Comparison of ENCODE assay signal across 10 cellular contexts in genomic region chr6:31825553-31825952, GRCh38. TPM values are rescaled to one million over a fixed set of nuclear protein-coding genes. Genes with fewer than 3 reads are reported as not detected.
DNase-seq lines count a peak whose midpoint lies in the region; TF ChIP-seq lines count a peak whose summit lies in the region.
"Had no signal": no experiment of that assay in that cellular context is flagged by ENCODE, and none has a peak within 500 bp of the region (broad histone marks: within the 10 kb centered on the region; RNA-seq: fewer than 3 reads in every experiment).

No MANE protein-coding gene starts in this region.

- peaks cover 0 to 4% of the 10 kb centered on the region in 2 donors for H3K27me3 Mint-ChIP-seq in CD8-positive, alpha-beta memory T cell

- H2BK5ac ChIP-seq in trophoblast cell (ENCODE audit: low read depth, low read length, poor library complexity) = peak overlapping the region; percentile 75

- no peak overlapping the region for H2AFZ ChIP-seq in trophoblast cell (ENCODE audit: insufficient read depth, low read length, poor library complexity)

- H3K36me3 Mint-ChIP-seq in CD8-positive, alpha-beta memory T cell = peaks cover 0 to 16% (median 0%) of the 10 kb centered on the region in 3 donors

- CTCF ChIA-PET in CD8-positive, alpha-beta memory T cell (lab: Charles Lee) = interaction anchor here (1.1 to 3.2 kb wide), 3 partner anchors 10 to 96 kb away, joined by 4 to 20 read pairs (median 9); partner anchors contain the start of genes DDAH2, HSPA1A and HSPA1L
- CTCF ChIA-PET in RWPE1 (lab: Yijun Ruan, JAX) = no interaction called here

- H3K9me3 Mint-ChIP-seq in CD8-positive, alpha-beta memory T cell = no peaks in the 10 kb centered on the region

- H3K4me3 Mint-ChIP-seq in CD8-positive, alpha-beta memory T cell = peak overlapping the region in 6 of 7 donors; percentile 41 to 97 (median 94)

- no peak overlapping the region for H4K12ac ChIP-seq in trophoblast cell (ENCODE audit: low read depth, low read length)

- no peaks in the 10 kb centered on the region for H3K27me3 ChIP-seq in CD8-positive, alpha-beta memory T cell (ENCODE audit: insufficient read depth, low read length, poor library complexity, severe bottlenecking)
- no peaks in the 10 kb centered on the region for H3K27me3 ChIP-seq in trophoblast cell (ENCODE audit: insufficient read depth, low read length)
- no peaks in the 10 kb centered on the region for H3K27me3 ChIP-seq in MG63
- H3K27me3 ChIP-seq: brain microvascular endothelial cell had no signal

- no peak overlapping the region for H2AK5ac ChIP-seq in trophoblast cell (ENCODE audit: low read length)

- peaks cover 46 to 64% (median 51%) of the 10 kb centered on the region in 3 donors for H3K4me1 Mint-ChIP-seq in CD8-positive, alpha-beta memory T cell

- no peak overlapping the region for H4K8ac ChIP-seq in trophoblast cell (ENCODE audit: low read depth, low read length)

- H3K79me2 ChIP-seq in trophoblast cell (ENCODE audit: control insufficient read depth, insufficient read depth, low read length, poor library complexity) = peaks cover 8% of the 10 kb centered on the region

- H2BK120ac ChIP-seq in trophoblast cell (ENCODE audit: insufficient read depth, low read length, poor library complexity) = no peak overlapping the region

- no peak overlapping the region for H3K9ac ChIP-seq in trophoblast cell (ENCODE audit: low read length)

- peaks cover 28% of the 10 kb centered on the region for H3K4me1 ChIP-seq in CD8-positive, alpha-beta memory T cell (ENCODE audit: insufficient read depth, low read length)
- H3K4me1 ChIP-seq in trophoblast cell (ENCODE audit: control insufficient read depth in 1 of 2, insufficient read depth in 2 of 2, low read length in 2 of 2) = peaks cover 7 to 21% of the 10 kb centered on the region in 2 experiments

- no peak overlapping the region for H3K18ac ChIP-seq in trophoblast cell (ENCODE audit: low read length)

- TF ChIP-seq CTCF in RWPE1 (conservative IDR thresholded peaks at IDR 0.05; ENCODE audit: low read depth) (no peak), epithelial cell of esophagus (IDR thresholded peaks at IDR 0.05; ENCODE audit: insufficient read depth, low read depth, low read length, missing control alignments) (no peak)

- no peak overlapping the region for H3K14ac ChIP-seq in trophoblast cell (ENCODE audit: low read length)

- H3K9me3 ChIP-seq in CD8-positive, alpha-beta memory T cell (ENCODE audit: low read length) = no peaks in the 10 kb centered on the region
- H3K9me3 ChIP-seq in trophoblast cell (ENCODE audit: insufficient read depth, low read depth, low read length) (no peaks in the 10 kb centered on the region), MG63 (no peaks in the 10 kb centered on the region)

- no peak for DNase-seq in CD8-positive, alpha-beta memory T cell
- DNase-seq in RWPE1 (ENCODE audit: low spot score) = no peak
- no peak for DNase-seq in epithelial cell of esophagus (ENCODE audit: low read depth)
- no peak for DNase-seq in trophoblast cell
- DNase-seq in NCI-H510A (lab: John Stamatoyannopoulos, UW) = no peak
- no peak for DNase-seq in MG63
- DNase-seq in NCI-H128 (lab: John Stamatoyannopoulos, UW; ENCODE audit: unreplicated experiment) = no peak
- no peak for DNase-seq in DMS153 (lab: John Stamatoyannopoulos, UW)
- DNase-seq: brain microvascular endothelial cell, NCI-H2171 treated with DMSO at 0.1 percent for 48 hours had no signal

- peak overlapping the region; percentile 52 for H3K4me2 ChIP-seq in trophoblast cell (ENCODE audit: low read length)

- POLR2A ChIA-PET in CD8-positive, alpha-beta memory T cell (lab: Charles Lee) = interaction anchor here (0.8 kb wide), 1 partner anchor 10 kb away, joined by 5 read pairs; the partner anchor contains the start of genes HSPA1A and HSPA1L
- POLR2A ChIA-PET in RWPE1 (lab: Yijun Ruan, JAX; ENCODE audit: low non-redundant PET) = no interaction called here

- H4K91ac ChIP-seq in trophoblast cell (ENCODE audit: low read depth, low read length) = no peak overlapping the region

- H3K23ac ChIP-seq in trophoblast cell (ENCODE audit: low read length) = no peak overlapping the region

- peak overlapping the region; percentile 89 for H3K27ac ChIP-seq in CD8-positive, alpha-beta memory T cell (ENCODE audit: low read depth, low read length)
- peak overlapping the region; percentile 95 for H3K27ac ChIP-seq in RWPE1
- H3K27ac ChIP-seq in trophoblast cell (ENCODE audit: low read depth, low read length) = peak overlapping the region; percentile 87
- H3K27ac ChIP-seq: brain microvascular endothelial cell had no signal

- peak overlapping the region; percentile 75 for H3K4ac ChIP-seq in trophoblast cell (ENCODE audit: low read depth, low read length)

- peak overlapping the region in 7 of 8 donors; percentile 72 to 99 (median 95) for H3K27ac Mint-ChIP-seq in CD8-positive, alpha-beta memory T cell

- H3K79me1 ChIP-seq in trophoblast cell (ENCODE audit: low read length) = peaks cover 26% of the 10 kb centered on the region

- H3K4me3 ChIP-seq in CD8-positive, alpha-beta memory T cell (ENCODE audit: low read length) = no peak overlapping the region
- H3K4me3 ChIP-seq in epithelial cell of esophagus (ENCODE audit: low read length) = peak overlapping the region; percentile 24
- no peak overlapping the region for H3K4me3 ChIP-seq in trophoblast cell (ENCODE audit: low read depth, low read length)
- H3K4me3 ChIP-seq in MG63 = no peak overlapping the region

- no CpG with 5 or more reads among the region's 4 CpGs for WGBS in trophoblast cell (ENCODE audit: extremely low coverage, insufficient coverage, insufficient read length)

- no peak overlapping the region for H2BK12ac ChIP-seq in trophoblast cell (ENCODE audit: low read length)

- no peaks in the 10 kb centered on the region for H3K36me3 ChIP-seq in CD8-positive, alpha-beta memory T cell (ENCODE audit: insufficient read depth, low read length)
- H3K36me3 ChIP-seq in trophoblast cell (ENCODE audit: control insufficient read depth in 1 of 2, insufficient read depth in 2 of 2, low read length in 2 of 2) = no peaks in the 10 kb centered on the region
- H3K36me3 ChIP-seq in MG63 = no peaks in the 10 kb centered on the region
- H3K36me3 ChIP-seq: brain microvascular endothelial cell had no signal

RNA-seq across cellular contexts. Expression of gene HSPA1B, which starts 2.0 kb away (rescaled TPM):
- total RNA-seq in CD8-positive, alpha-beta memory T cell = 10 to 100 TPM; 80.9 to 81.4 TPM
- 5.0 TPM for polyA plus RNA-seq in CD8-positive, alpha-beta memory T cell
- 125 and 135 TPM in 2 replicates for polyA plus RNA-seq in trophoblast cell (2013)
- 48.7 and 72.1 TPM in 2 replicates for total RNA-seq in MG63 (2014; rRNA removed; shearing (Covaris generic); ENCODE audit: low replicate concordance)

RNA-seq across cellular contexts. Expression of gene HSPA1A, which starts 10.2 kb away (rescaled TPM):
- 10 to 100 TPM; 64.8 to 70.1 TPM for total RNA-seq in CD8-positive, alpha-beta memory T cell
- polyA plus RNA-seq in CD8-positive, alpha-beta memory T cell = 34.1 TPM
- 93.2 and 100 TPM in 2 replicates for polyA plus RNA-seq in trophoblast cell (2013)
- total RNA-seq in MG63 (2014; rRNA removed; shearing (Covaris generic); ENCODE audit: low replicate concordance) = 32.5 and 71.8 TPM in 2 replicates

RNA-seq across cellular contexts. Expression of gene HSPA1L, which starts 10.5 kb away (rescaled TPM):
- 1 to 10 TPM; 3.5 to 3.8 TPM for total RNA-seq in CD8-positive, alpha-beta memory T cell
- 3.0 TPM for polyA plus RNA-seq in CD8-positive, alpha-beta memory T cell
- polyA plus RNA-seq in trophoblast cell (2013) = 0.87 and 0.94 TPM in 2 replicates
- total RNA-seq in MG63 (2014; rRNA removed; shearing (Covaris generic); ENCODE audit: low replicate concordance) = 0.33 and 0.39 TPM in 2 replicates

RNA-seq across cellular contexts. Expression of gene LSM2, which starts 18.8 kb away (rescaled TPM):
- 100 to 1,000 TPM; 160 to 172 TPM for total RNA-seq in CD8-positive, alpha-beta memory T cell
- polyA plus RNA-seq in CD8-positive, alpha-beta memory T cell = 80.8 TPM
- 109 and 111 TPM in 2 replicates for polyA plus RNA-seq in trophoblast cell (2013)
- 57.0 and 58.4 TPM in 2 replicates for total RNA-seq in MG63 (2014; rRNA removed; shearing (Covaris generic); ENCODE audit: low replicate concordance)

RNA-seq across cellular contexts. Expression of gene VARS1, which starts 30.0 kb away (rescaled TPM):
- total RNA-seq in CD8-positive, alpha-beta memory T cell = 100 to 1,000 TPM; 179 to 180 TPM
- 47.5 TPM for polyA plus RNA-seq in CD8-positive, alpha-beta memory T cell
- 39.7 and 43.2 TPM in 2 replicates for polyA plus RNA-seq in trophoblast cell (2013)
- 58.8 and 107 TPM in 2 replicates for total RNA-seq in MG63 (2014; rRNA removed; shearing (Covaris generic); ENCODE audit: low replicate concordance)
